In the genomic region with DNA sequence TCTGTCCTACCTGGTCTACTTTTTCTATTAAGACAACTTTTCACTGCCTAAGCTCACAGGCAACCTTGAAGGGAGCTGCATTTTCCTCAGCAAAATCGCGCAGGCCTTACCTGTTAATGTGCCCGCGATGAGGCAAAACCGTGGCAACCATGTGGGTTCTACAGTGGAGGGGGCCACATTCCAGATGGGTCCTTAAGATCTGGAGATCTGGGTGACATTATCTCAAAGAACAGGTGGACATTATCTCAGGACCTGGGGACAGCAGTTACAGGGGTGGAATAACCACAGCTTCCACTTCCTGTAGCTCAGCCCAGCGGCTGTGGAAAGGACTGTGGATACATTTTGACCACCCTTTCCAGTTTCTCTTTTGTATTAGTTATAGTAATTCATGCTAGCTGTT, we compare ENCODE assay signal across 19 cellular contexts.
DNase-seq lines count a peak whose midpoint lies in the region; TF ChIP-seq lines count a peak whose summit lies in the region.
"Had no signal": no experiment of that assay in that cellular context is flagged by ENCODE, and none has a peak within 500 bp of the region (broad histone marks: within the 10 kb centered on the region; RNA-seq: fewer than 3 reads in every experiment).

No MANE protein-coding gene starts in this region.

- POLR2A ChIA-PET in MCF 10A (lab: Yijun Ruan, JAX) = no interaction called here

- DNase-seq in Jurkat, Clone E6-1 (ENCODE audit: low read depth, low spot score) = peak; percentile 10
- DNase-seq in UCSD-AML1 (lab: John Stamatoyannopoulos, UW; ENCODE audit: unreplicated experiment) = peak; percentile 15
- DNase-seq in spleen = peak; percentile 39
- no peak for DNase-seq in MCF 10A (ENCODE audit: unreplicated experiment)
- no peak for DNase-seq in iPS-NIHi7 (ENCODE audit: extremely low spot score)
- DNase-seq in cerebellar nuclear complex (lab: John Stamatoyannopoulos, UW) = no peak
- DNase-seq: 8988T; ACHN; BE2C; C1 segment of cervical spinal cord; Caco-2; Calu3; CD4-positive, alpha-beta memory T cell; CD4-positive, CD25-positive, alpha-beta regulatory T cell; CD8-positive, alpha-beta memory T cell; DMS79 treated with DMSO at 0.1 percent for 48 hours; GF-D8 had no signal

- no peaks in the 10 kb centered on the region for H3K27me3 Mint-ChIP-seq in MCF 10A (ENCODE audit: insufficient read depth, unreplicated experiment)

- intact Hi-C loops in spleen (cut with DNase I; ENCODE audit: low total_unique reads) (no loop called here), MCF 10A (cut with micrococcal nuclease) (no loop called here)

- BruUV-seq in MCF 10A (replicated peaks; lab: Mats Ljungman, UMichigan) = no TSS peak

- 76 to 87% (median 81%) methylated on average over 6 of the region's 6 CpGs for WGBS in spleen, 5 donors

- TF ChIP-seq POLR2A in spleen (IDR thresholded peaks at IDR 0.05) = no peak

- no peak overlapping the region for H3K27ac ChIP-seq in spleen
- H3K27ac ChIP-seq: BLaER1 had no signal

- H3K36me3 Mint-ChIP-seq in MCF 10A (ENCODE audit: insufficient read depth, unreplicated experiment) = no peaks in the 10 kb centered on the region
- H3K36me3 Mint-ChIP-seq: CD14-positive monocyte; CD4-positive, alpha-beta memory T cell; CD4-positive, CD25-positive, alpha-beta regulatory T cell; CD8-positive, alpha-beta memory T cell had no signal

- no peaks in the 10 kb centered on the region for H3K4me1 Mint-ChIP-seq in MCF 10A (ENCODE audit: insufficient read depth, unreplicated experiment)

- no peak overlapping the region for H3K4me3 ChIP-seq in Jurkat, Clone E6-1 (ENCODE audit: low read length)
- no peak overlapping the region for H3K4me3 ChIP-seq in spleen
- H3K4me3 ChIP-seq: BLaER1 had no signal

- CTCF ChIA-PET in MCF 10A (lab: Yijun Ruan, JAX) = interaction anchor here (0.5 kb wide), 1 partner anchor 688 kb away, joined by 3 read pairs; no protein-coding TSS in a partner anchor

- peaks cover 0 to 5% (median 0%) of the 10 kb centered on the region in 8 donors for H3K9me3 ChIP-seq in spleen
- H3K9me3 ChIP-seq: BE2C, Caco-2 had no signal

- H3K27ac Mint-ChIP-seq in MCF 10A (ENCODE audit: low read depth, unreplicated experiment) = no peak overlapping the region
- H3K27ac Mint-ChIP-seq: CD14-positive monocyte; CD4-positive, alpha-beta memory T cell; CD8-positive, alpha-beta memory T cell had no signal

- H3K27me3 ChIP-seq in spleen (replicated peaks in 1 of 7) = peaks cover 0 to 26% (median 0%) of the 10 kb centered on the region in 7 donors
- H3K27me3 ChIP-seq: BE2C, BLaER1 had no signal

- no peaks in the 10 kb centered on the region for H3K9me3 Mint-ChIP-seq in MCF 10A (ENCODE audit: unreplicated experiment)

- H3K4me3 Mint-ChIP-seq in MCF 10A (ENCODE audit: unreplicated experiment) = no peak overlapping the region
- H3K4me3 Mint-ChIP-seq: CD14-positive monocyte; CD4-positive, alpha-beta memory T cell; CD4-positive, CD25-positive, alpha-beta regulatory T cell; CD8-positive, alpha-beta memory T cell had no signal

- TF ChIP-seq CTCF in spleen (IDR thresholded peaks at IDR 0.05 in 8 of 11, conservative IDR thresholded peaks at IDR 0.05 in 3 of 11) (no peak), MCF 10A (IDR thresholded peaks at IDR 0.05; ENCODE audit: unreplicated experiment) (no peak)

- H3K4me1 ChIP-seq in spleen = peaks cover 0 to 14% (median 5%) of the 10 kb centered on the region in 6 donors
- H3K4me1 ChIP-seq: BE2C, Caco-2 had no signal

- no peaks in the 10 kb centered on the region for H3K36me3 ChIP-seq in spleen
- H3K36me3 ChIP-seq: BE2C, BLaER1 had no signal

Comparison
In these comparisons a context has a peak if more than half of its experiments do, and no peak if none do; other contexts are left out.
1. DNase-seq: peak in Jurkat, Clone E6-1 (single experiment), UCSD-AML1 (single experiment) and spleen (single experiment); none in MCF 10A (single experiment), iPS-NIHi7 (single experiment) and cerebellar nuclear complex (0 of 2).